ENCODE assay signal across 20 cellular contexts in genomic region chr15:70767668-70768067, GRCh38. TPM values are rescaled to one million over a fixed set of nuclear protein-coding genes. Genes with fewer than 3 reads are reported as not detected.
DNase-seq lines count a peak whose midpoint lies in the region; ATAC-seq and TF ChIP-seq lines count a peak whose summit lies in the region.
"Had no signal": no experiment of that assay in that cellular context is flagged by ENCODE, and none has a peak within 500 bp of the region (broad histone marks: within the 10 kb centered on the region; RNA-seq: fewer than 3 reads in every experiment).

No MANE protein-coding gene starts in this region.

- H3K9ac ChIP-seq in MM.1S (ENCODE audit: low read length) (no peak overlapping the region), skeletal muscle tissue (ENCODE audit: low read depth in 1 of 3, low read length in 3 of 3) (no peak overlapping the region), mesenchymal stem cell (ENCODE audit: low read length) (no peak overlapping the region)

- no peak overlapping the region for H2AK5ac ChIP-seq in mesenchymal stem cell (ENCODE audit: low read length, severe bottlenecking)

- H3K9me3 Mint-ChIP-seq in T-helper 2 cell treated with Interferon-gamma antibody and Interleukin-4, amounts not matched to agents 5 μg/mL and 100 μg/mL, for 36 hours, result peaks cover 3% of the 10 kb centered on the region
- H3K9me3 Mint-ChIP-seq: activated CD4-positive, alpha-beta memory T cell treated with anti-CD3 and anti-CD28 coated beads for 36 hours; activated naive CD4-positive, alpha-beta T cell treated with anti-CD3 and anti-CD28 coated beads, Interleukin-2, amount 50 U/mL, for 72 hours; activated T-cell treated with anti-CD3 and anti-CD28 coated beads, Interleukin-2, amount 50 U/mL, for 4 hours had no signal

- no peak overlapping the region for H2BK5ac ChIP-seq in mesenchymal stem cell (ENCODE audit: low read depth, low read length, poor library complexity, severe bottlenecking)

- no peak overlapping the region for H4K91ac ChIP-seq in mesenchymal stem cell (ENCODE audit: low read length)

- H3K4me3 ChIP-seq in MM.1S (ENCODE audit: low read length) (no peak overlapping the region), coronary artery (no peak overlapping the region), skeletal muscle tissue (ENCODE audit: low read length in 3 of 3) (no peak overlapping the region), mesenchymal stem cell (ENCODE audit: insufficient read depth in 1 of 2, low read depth in 1 of 2, low read length in 2 of 2) (no peak overlapping the region)
- H3K4me3 ChIP-seq: body of pancreas had no signal

- H3K27ac Mint-ChIP-seq in T-helper 2 cell treated with Interferon-gamma antibody and Interleukin-4, amounts not matched to agents 5 μg/mL and 100 μg/mL, for 36 hours, result no peak overlapping the region
- H3K27ac Mint-ChIP-seq: activated CD4-positive, alpha-beta memory T cell treated with anti-CD3 and anti-CD28 coated beads for 36 hours; activated naive CD4-positive, alpha-beta T cell treated with anti-CD3 and anti-CD28 coated beads, Interleukin-2, amount 50 U/mL, for 72 hours had no signal

- H3K27ac ChIP-seq in MM.1S (ENCODE audit: low read length), result no peak overlapping the region
- H3K27ac ChIP-seq in coronary artery, result peak overlapping the region; percentile 31 to 56
- peak overlapping the region; percentile 37 for H3K27ac ChIP-seq in skeletal muscle tissue (ENCODE audit: low read depth, low read length)
- H3K27ac ChIP-seq in mesenchymal stem cell (ENCODE audit: low read length, poor library complexity, severe bottlenecking), result no peak overlapping the region
- H3K27ac ChIP-seq: body of pancreas, epithelial cell of prostate, foreskin keratinocyte had no signal

- H3K4me1 ChIP-seq in MM.1S (ENCODE audit: low read length) (0 out of 2 replicates have a peak, but pooled peaks cover 8% of the 10 kb centered on the region), skeletal muscle tissue (ENCODE audit: control insufficient read depth in 3 of 3, insufficient read depth in 3 of 3, low read length in 3 of 3) (peaks cover 18 to 32% (median 31%) of the 10 kb centered on the region in 3 donors), mesenchymal stem cell (ENCODE audit: control insufficient read depth, insufficient read depth, low read depth, low read length) (no peaks in the 10 kb centered on the region)
- H3K4me1 ChIP-seq: body of pancreas had no signal

- H2AFZ ChIP-seq in MM.1S (ENCODE audit: low read length), result no peak overlapping the region
- H2AFZ ChIP-seq in mesenchymal stem cell (ENCODE audit: low read depth, low read length), result no peak overlapping the region

- TF ChIP-seq CTCF in MM.1S (IDR thresholded peaks at IDR 0.05; ENCODE audit: low read length) (no peak), coronary artery (IDR thresholded peaks at IDR 0.05) (no peak)

- H2BK12ac ChIP-seq in mesenchymal stem cell (ENCODE audit: low read length in 2 of 2), result no peak overlapping the region

- peak; percentile 21 for DNase-seq in EH (ENCODE audit: low read depth)
- no peak for DNase-seq in MM.1S
- DNase-seq in coronary artery (ENCODE audit: low spot score), result no peak
- DNase-seq in mesenchymal stem cell, result no peak
- no peak for DNase-seq in T-helper 2 cell treated with Interferon-gamma antibody and Interleukin-4, amounts not matched to agents 5 μg/mL and 100 μg/mL, for 36 hours (ENCODE audit: low spot score)
- DNase-seq in GM19238 (ENCODE audit: insufficient read length, low spot score), result no peak
- DNase-seq: activated CD4-positive, alpha-beta memory T cell treated with anti-CD3 and anti-CD28 coated beads for 36 hours; activated T-cell treated with anti-CD3 and anti-CD28 coated beads, Interleukin-2, amount 50 U/mL, for 4 hours; body of pancreas; COR-L47; dermis blood vessel endothelial cell; foreskin keratinocyte; Kasumi-1; NCI-H2171; NCI-H748 treated with DMSO at 0.1 percent for 48 hours; substantia nigra had no signal

- no peak overlapping the region for H4K8ac ChIP-seq in mesenchymal stem cell (ENCODE audit: low read length)

- H3K79me2 ChIP-seq in MM.1S (ENCODE audit: low read length), result no peaks in the 10 kb centered on the region

- H3K36me3 ChIP-seq in MM.1S (replicated peaks; ENCODE audit: insufficient read depth, low read length) (no peaks in the 10 kb centered on the region), skeletal muscle tissue (ENCODE audit: control insufficient read depth in 3 of 3, insufficient read depth in 3 of 3, low read length in 3 of 3) (peaks cover 0 to under 1% (median 0%) of the 10 kb centered on the region in 3 donors), mesenchymal stem cell (ENCODE audit: control insufficient read depth in 1 of 2, insufficient read depth in 2 of 2, low read depth in 1 of 2, low read length in 2 of 2) (no peaks in the 10 kb centered on the region)

- H2BK120ac ChIP-seq in mesenchymal stem cell (ENCODE audit: low read depth, low read length), result no peak overlapping the region

- H4K20me1 ChIP-seq in MM.1S (ENCODE audit: insufficient read depth, low read length), result no peaks in the 10 kb centered on the region

- WGBS in mesenchymal stem cell, result 87% methylated on average over 2 of the region's 3 CpGs

- H3K9me2 ChIP-seq in MM.1S (replicated peaks; ENCODE audit: insufficient read depth, low read length), result no peaks in the 10 kb centered on the region

- no peak overlapping the region for H2BK15ac ChIP-seq in mesenchymal stem cell (ENCODE audit: low read depth, poor library complexity, severe bottlenecking)

- H3K27me3 Mint-ChIP-seq in T-helper 2 cell treated with Interferon-gamma antibody and Interleukin-4, amounts not matched to agents 5 μg/mL and 100 μg/mL, for 36 hours (ENCODE audit: low read depth), result peaks cover 41% of the 10 kb centered on the region

- peak overlapping the region; percentile 27 for H3K4me2 ChIP-seq in MM.1S (ENCODE audit: low read depth, low read length)
- H3K4me2 ChIP-seq in mesenchymal stem cell (ENCODE audit: low read length, poor library complexity, severe bottlenecking), result no peak overlapping the region

- peaks cover 1% of the 10 kb centered on the region for H3K36me3 Mint-ChIP-seq in T-helper 2 cell treated with Interferon-gamma antibody and Interleukin-4, amounts not matched to agents 5 μg/mL and 100 μg/mL, for 36 hours (ENCODE audit: low read depth)
- H3K36me3 Mint-ChIP-seq: activated CD4-positive, alpha-beta memory T cell treated with anti-CD3 and anti-CD28 coated beads for 36 hours had no signal

- no peaks in the 10 kb centered on the region for H3K9me3 ChIP-seq in MM.1S (replicated peaks; ENCODE audit: insufficient read depth, low read length)
- no peaks in the 10 kb centered on the region for H3K9me3 ChIP-seq in skeletal muscle tissue (ENCODE audit: control insufficient read depth in 3 of 3, low read length in 3 of 3)
- no peaks in the 10 kb centered on the region for H3K9me3 ChIP-seq in mesenchymal stem cell (ENCODE audit: control insufficient read depth, low read length)
- H3K9me3 ChIP-seq: body of pancreas had no signal

- H3K27me3 ChIP-seq in MM.1S (replicated peaks; ENCODE audit: insufficient read depth, low read length), result peaks cover 13% of the 10 kb centered on the region; the same call in 1 of the 2 replicates
- no peaks in the 10 kb centered on the region for H3K27me3 ChIP-seq in skeletal muscle tissue (ENCODE audit: control insufficient read depth in 3 of 3, insufficient read depth in 3 of 3, low read length in 3 of 3)
- H3K27me3 ChIP-seq in mesenchymal stem cell (ENCODE audit: control insufficient read depth in 1 of 2, insufficient read depth in 1 of 2, low read length in 2 of 2), result no peaks in the 10 kb centered on the region
- H3K27me3 ChIP-seq: body of pancreas, foreskin keratinocyte had no signal

- H3K4me3 Mint-ChIP-seq in T-helper 2 cell treated with Interferon-gamma antibody and Interleukin-4, amounts not matched to agents 5 μg/mL and 100 μg/mL, for 36 hours, result no peak overlapping the region
- H3K4me3 Mint-ChIP-seq: activated CD4-positive, alpha-beta memory T cell treated with anti-CD3 and anti-CD28 coated beads for 36 hours; activated T-cell treated with anti-CD3 and anti-CD28 coated beads, Interleukin-2, amount 50 U/mL, for 4 hours had no signal

- H3K18ac ChIP-seq in mesenchymal stem cell (ENCODE audit: low read depth in 1 of 2, low read length in 2 of 2), result no peak overlapping the region

- H3K79me1 ChIP-seq in mesenchymal stem cell (replicated peaks; ENCODE audit: low read length, poor library complexity, severe bottlenecking), result no peaks in the 10 kb centered on the region

- no peak overlapping the region for H3K23ac ChIP-seq in mesenchymal stem cell (ENCODE audit: low read length in 2 of 2)

- peaks cover 13% of the 10 kb centered on the region for H3K4me1 Mint-ChIP-seq in T-helper 2 cell treated with Interferon-gamma antibody and Interleukin-4, amounts not matched to agents 5 μg/mL and 100 μg/mL, for 36 hours (ENCODE audit: low read depth)

- peaks cover 6% of the 10 kb centered on the region; the same call in 1 of the 2 replicates for H3F3A ChIP-seq in MM.1S (ENCODE audit: insufficient read depth, low read length)

- H3K14ac ChIP-seq in mesenchymal stem cell (ENCODE audit: low read length in 2 of 2), result no peak overlapping the region

- no peak overlapping the region for H3K4ac ChIP-seq in mesenchymal stem cell (ENCODE audit: low read depth in 1 of 2, low read length in 2 of 2)

- no peak for ATAC-seq in GM21423 (IDR thresholded peaks at IDR 0.05; ENCODE audit: unreplicated experiment)
- ATAC-seq: activated naive CD4-positive, alpha-beta T cell treated with anti-CD3 and anti-CD28 coated beads, Interleukin-2, amount 50 U/mL, for 72 hours; activated T-cell treated with anti-CD3 and anti-CD28 coated beads, Interleukin-2, amount 50 U/mL, for 4 hours; body of pancreas; foreskin keratinocyte had no signal

RNA-seq across cellular contexts. Expression of gene UACA, which starts 4.3 kb away (rescaled TPM):
- 100 TPM for total RNA-seq in skeletal muscle tissue
- polyA plus RNA-seq in mesenchymal stem cell (2013, experiment 1 of 2), result 56.0 TPM
- polyA plus RNA-seq in mesenchymal stem cell (2013, experiment 2 of 2), result 52.3 TPM

Comparison
In these comparisons a context has a peak if more than half of its experiments do, and no peak if none do; other contexts are left out.
1. H3K27ac ChIP-seq: peak in coronary artery (2 of 2) and skeletal muscle tissue (single experiment); none in MM.1S (single experiment) and mesenchymal stem cell (single experiment).